15 cellular contexts compared by ENCODE assay signal in genomic region chr1:209584186-209584776, GRCh38.
A peak's percentile ranks its signal among the peaks of the same experiment; 100 is the strongest.
DNase-seq lines count a peak whose midpoint lies in the region; ATAC-seq lines count a peak whose summit lies in the region.
"Had no signal": no experiment of that assay in that cellular context is flagged by ENCODE, and none has a peak within 500 bp of the region (broad histone marks: within the 10 kb centered on the region; RNA-seq: fewer than 3 reads in every experiment).

No MANE protein-coding gene starts in this region.

- no peak for ATAC-seq in GM19324 (IDR thresholded peaks at IDR 0.05; ENCODE audit: low FRiP score, unreplicated experiment)

- peak overlapping the region; percentile 51 for H3K27ac ChIP-seq in cingulate gyrus (ENCODE audit: low read depth, low read length)
- H3K27ac ChIP-seq: right lobe of liver, tibial nerve had no signal

- DNase-seq in NCI-H82 (lab: John Stamatoyannopoulos, UW) (peak; percentile 56), NCI-H82 treated with DMSO at 0.1 percent for 48 hours (lab: John Stamatoyannopoulos, UW; ENCODE audit: unreplicated experiment) (no peak), left kidney (ENCODE audit: low read depth, low spot score) (peak; percentile 44), middle frontal gyrus (ENCODE audit: extremely low spot score, low spot score) (no peak), hippocampal formation (lab: John Stamatoyannopoulos, UW) (no peak)
- DNase-seq in activated CD4-positive, alpha-beta T cell treated with anti-CD3 and anti-CD28 coated beads for 4 hours = no peak
- DNase-seq: activated CD8-positive, alpha-beta memory T cell treated with anti-CD3 and anti-CD28 coated beads, Interleukin-2, amount 50 U/mL, for 48 hours; activated naive CD4-positive, alpha-beta T cell treated with Interleukin-2 at 50 U/mL for 16 hours; Karpas-422; right lobe of liver; SIG-M5; stimulated activated CD8-positive, alpha-beta memory T cell treated with anti-CD3 and anti-CD28 coated beads, Interleukin-4, amount 100 ng/mL, for 48 hours had no signal

Comparison
In these comparisons a context has a peak if more than half of its experiments do, and no peak if none do; other contexts are left out.
1. DNase-seq: peak in NCI-H82 (single experiment) and left kidney (single experiment); none in NCI-H82 treated with DMSO at 0.1 percent for 48 hours (single experiment), middle frontal gyrus (single experiment), activated CD4-positive, alpha-beta T cell treated with anti-CD3 and anti-CD28 coated beads for 4 hours (0 of 2) and hippocampal formation (0 of 2).